ENCODE assay signal across 9 cellular contexts in genomic region chr18:58045265-58046086, GRCh38. TPM values are rescaled to one million over a fixed set of nuclear protein-coding genes. Genes with fewer than 3 reads are reported as not detected.
DNase-seq lines count a peak whose midpoint lies in the region; TF ChIP-seq lines count a peak whose summit lies in the region.
"Had no signal": no experiment of that assay in that cellular context is flagged by ENCODE, and none has a peak within 500 bp of the region (broad histone marks: within the 10 kb centered on the region; RNA-seq: fewer than 3 reads in every experiment).

No MANE protein-coding gene starts in this region.

- H2AFZ ChIP-seq in neuron (ENCODE audit: low read depth, low read length), result peak overlapping the region; percentile 99

- peaks cover 28% of the 10 kb centered on the region for H3K4me1 Mint-ChIP-seq in activated T-helper 2 cell treated with anti-CD3 and anti-CD28 coated beads, Interferon-gamma antibody, Interleukin-2, Interleukin-4, amounts not matched to agents 10 μg/mL and 5 μg/mL and 100 μg/mL, durations not matched to agents 14 hours and 24 hours and 36 hours (ENCODE audit: low read depth)

- no peak for TF ChIP-seq POLR2A in uterus (IDR thresholded peaks at IDR 0.05)

- no peaks in the 10 kb centered on the region for H3K9me3 Mint-ChIP-seq in activated T-helper 2 cell treated with anti-CD3 and anti-CD28 coated beads, Interferon-gamma antibody, Interleukin-2, Interleukin-4, amounts not matched to agents 10 μg/mL and 5 μg/mL and 100 μg/mL, durations not matched to agents 14 hours and 24 hours and 36 hours

- no peaks in the 10 kb centered on the region for H3K36me3 Mint-ChIP-seq in activated T-helper 2 cell treated with anti-CD3 and anti-CD28 coated beads, Interferon-gamma antibody, Interleukin-2, Interleukin-4, amounts not matched to agents 10 μg/mL and 5 μg/mL and 100 μg/mL, durations not matched to agents 14 hours and 24 hours and 36 hours (ENCODE audit: low read depth)

- no peaks in the 10 kb centered on the region for H3K36me3 ChIP-seq in A673 (ENCODE audit: insufficient read depth, low read length, poor library complexity, severe bottlenecking)
- H3K36me3 ChIP-seq in H7 (replicated peaks; ENCODE audit: control insufficient read depth, insufficient read depth, low read length), result no peaks in the 10 kb centered on the region
- no peaks in the 10 kb centered on the region for H3K36me3 ChIP-seq in neuron (ENCODE audit: insufficient read depth, low read length)
- H3K36me3 ChIP-seq in uterus, result no peaks in the 10 kb centered on the region
- H3K36me3 ChIP-seq: neutrophil had no signal

- H3K4me3 ChIP-seq in A673 (ENCODE audit: low read depth, low read length, poor library complexity, severe bottlenecking) (peak overlapping the region; percentile 87), H7 (ENCODE audit: insufficient read depth, low read depth, low read length) (peak overlapping the region; percentile 92), fibroblast of the aortic adventitia (ENCODE audit: low read depth, low read length) (peak overlapping the region; percentile 72), neuron (ENCODE audit: low read length) (peak overlapping the region; percentile 71), uterus (peak overlapping the region; percentile 43 to 76)

- no peaks in the 10 kb centered on the region for H3K9me3 ChIP-seq in A673 (ENCODE audit: low read depth, low read length, poor library complexity, severe bottlenecking)
- no peaks in the 10 kb centered on the region for H3K9me3 ChIP-seq in neuron (ENCODE audit: low read length)
- no peaks in the 10 kb centered on the region for H3K9me3 ChIP-seq in uterus
- H3K9me3 ChIP-seq: neutrophil had no signal

- H3K27me3 Mint-ChIP-seq in activated T-helper 2 cell treated with anti-CD3 and anti-CD28 coated beads, Interferon-gamma antibody, Interleukin-2, Interleukin-4, amounts not matched to agents 10 μg/mL and 5 μg/mL and 100 μg/mL, durations not matched to agents 14 hours and 24 hours and 36 hours (ENCODE audit: low read depth), result peaks cover 45% of the 10 kb centered on the region

- BruUV-seq in A673 (replicated peaks; lab: Mats Ljungman, UMichigan), result no TSS peak

- H3K27ac ChIP-seq in A673 (ENCODE audit: low read depth, low read length, poor library complexity, severe bottlenecking) (no peak overlapping the region), uterus (peak overlapping the region; percentile 83 to 84)
- H3K27ac ChIP-seq: neutrophil had no signal

- DNase-seq in A673 (ENCODE audit: low spot score) (peak; percentile 41), H7 (peak; percentile 64), NCI-H82 treated with DMSO at 0.1 percent for 48 hours (lab: John Stamatoyannopoulos, UW; ENCODE audit: unreplicated experiment) (peak; percentile 62), fibroblast of the aortic adventitia (ENCODE audit: low read depth) (peak; percentile 15), uterus (peak; percentile 20 to 21), MV-4-11 (lab: John Stamatoyannopoulos, UW) (no peak)
- DNase-seq in activated T-helper 2 cell treated with anti-CD3 and anti-CD28 coated beads, Interferon-gamma antibody, Interleukin-2, Interleukin-4, amounts not matched to agents 10 μg/mL and 5 μg/mL and 100 μg/mL, durations not matched to agents 14 hours and 24 hours and 36 hours (ENCODE audit: low spot score), result peak; percentile 11

- peak overlapping the region; percentile 90 for H3K4me3 Mint-ChIP-seq in activated T-helper 2 cell treated with anti-CD3 and anti-CD28 coated beads, Interferon-gamma antibody, Interleukin-2, Interleukin-4, amounts not matched to agents 10 μg/mL and 5 μg/mL and 100 μg/mL, durations not matched to agents 14 hours and 24 hours and 36 hours (ENCODE audit: low read depth)

- H3K4me1 ChIP-seq in A673 (ENCODE audit: insufficient read depth, low read length, poor library complexity, severe bottlenecking) (peaks cover 5% of the 10 kb centered on the region), neuron (ENCODE audit: insufficient read depth, low read length) (peaks cover 14% of the 10 kb centered on the region), uterus (no peaks in the 10 kb centered on the region)

- H3K27ac Mint-ChIP-seq in activated T-helper 2 cell treated with anti-CD3 and anti-CD28 coated beads, Interferon-gamma antibody, Interleukin-2, Interleukin-4, amounts not matched to agents 10 μg/mL and 5 μg/mL and 100 μg/mL, durations not matched to agents 14 hours and 24 hours and 36 hours, result no peak overlapping the region

- TF ChIP-seq CTCF in A673 (conservative IDR thresholded peaks at IDR 0.05; ENCODE audit: low read depth, low read length) (no peak), fibroblast of the aortic adventitia (IDR thresholded peaks at IDR 0.05; ENCODE audit: insufficient read depth, low read length) (no peak), uterus (IDR thresholded peaks at IDR 0.05) (no peak)

- POLR2A ChIA-PET in A673 (lab: Charles Lee; ENCODE audit: low non-redundant PET), result interaction anchor here (0.7 kb wide), 1 partner anchor 281 kb away, joined by 3 read pairs; no protein-coding TSS in a partner anchor

- intact Hi-C loops in A673 (cut with micrococcal nuclease; ENCODE audit: unreplicated experiment) (loop anchor here (10.0 kb wide), 2 partner anchors 279 to 401 kb away; no protein-coding TSS in a partner anchor), uterus (cut with DNase I; ENCODE audit: low total_unique reads) (no loop called here)
- intact Hi-C loops in activated T-helper 2 cell treated with anti-CD3 and anti-CD28 coated beads, Interferon-gamma antibody, Interleukin-2, Interleukin-4, amounts not matched to agents 10 μg/mL and 5 μg/mL and 100 μg/mL, durations not matched to agents 14 hours and 24 hours and 36 hours (cut with micrococcal nuclease), result loop anchor here (2.0 to 10.0 kb wide), 2 partner anchors 131 to 163 kb away; no protein-coding TSS in a partner anchor

- H3K27me3 ChIP-seq in A673 (replicated peaks; ENCODE audit: insufficient read depth, low read depth, low read length, poor library complexity) (no peaks in the 10 kb centered on the region), H7 (ENCODE audit: control insufficient read depth, insufficient read depth, low read length) (no peaks in the 10 kb centered on the region), neuron (ENCODE audit: insufficient read depth, low read length) (no peaks in the 10 kb centered on the region), uterus (no peaks in the 10 kb centered on the region)

- CTCF ChIA-PET in A673 (lab: Charles Lee), result interaction anchor here (1.4 to 1.5 kb wide), 2 partner anchors 76 to 448 kb away, joined by 3 to 7 read pairs; no protein-coding TSS in a partner anchor

RNA-seq across cellular contexts. Expression of gene NEDD4L, which starts 1.4 kb away (rescaled TPM):
- 15.3 and 23.8 TPM in 2 replicates for total RNA-seq in A673 (2021)
- 39.8 and 44.1 TPM in 2 replicates for total RNA-seq in H7 (2014; rRNA removed; shearing (Covaris generic))
- 5.1 and 6.2 TPM in 2 replicates for total RNA-seq in activated T-helper 2 cell treated with anti-CD3 and anti-CD28 coated beads, Interferon-gamma antibody, Interleukin-2, Interleukin-4, amounts not matched to agents 10 μg/mL and 5 μg/mL and 100 μg/mL, durations not matched to agents 14 hours and 24 hours and 36 hours
- 15.5 and 22.2 TPM in 2 replicates for total RNA-seq in fibroblast of the aortic adventitia (ENCODE audit: low replicate concordance)
- 10 to 100 TPM in 3 of 4 donors, 1 to 10 TPM in 1; 6.2 to 45.9 (median 32.3) TPM for total RNA-seq in uterus
